Comparison of ENCODE assay signal across 26 cellular contexts in the genomic region with DNA sequence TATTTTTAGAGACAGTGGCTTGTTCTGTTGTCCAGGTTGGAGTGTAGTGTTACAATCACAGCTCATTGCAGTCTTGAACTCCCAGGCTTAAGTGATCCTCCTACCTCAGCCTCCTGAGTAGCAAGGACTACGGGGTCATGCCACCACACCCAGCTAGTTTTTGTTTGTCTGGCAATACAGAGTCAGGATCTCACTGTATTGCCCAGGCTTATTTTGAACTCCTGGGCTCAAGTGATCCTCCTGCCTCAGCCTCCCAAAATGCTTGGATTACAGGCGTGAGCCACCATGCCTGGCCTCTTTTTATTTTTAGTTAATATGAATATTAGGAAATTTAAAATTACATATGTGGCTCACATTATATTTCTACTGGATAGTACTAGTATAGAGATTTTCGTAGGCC.
"Had no signal": no experiment of that assay in that cellular context is flagged by ENCODE, and none has a peak within 500 bp of the region (broad histone marks: within the 10 kb centered on the region; RNA-seq: fewer than 3 reads in every experiment).

No MANE protein-coding gene starts in this region.

- H3K9me3 ChIP-seq: adrenal gland, MG63 had no signal

- H3K36me3 Mint-ChIP-seq: IgD-negative memory B cell had no signal

- H3K27me3 Mint-ChIP-seq: activated CD4-positive, alpha-beta memory T cell treated with anti-CD3 and anti-CD28 coated beads, Interleukin-2, amount 10 ng/mL, durations not matched to agents 7 days and 5 days; activated CD4-positive, alpha-beta T cell treated with anti-CD3 and anti-CD28 coated beads for 36 hours; activated naive CD8-positive, alpha-beta T cell treated with anti-CD3 and anti-CD28 coated beads for 36 hours; IgD-negative memory B cell had no signal

- H3K4me2 ChIP-seq: KMS-11 had no signal

- H3K27me3 ChIP-seq: adrenal gland, MG63 had no signal

- H3K4me3 Mint-ChIP-seq: activated CD4-positive, alpha-beta memory T cell treated with anti-CD3 and anti-CD28 coated beads, Interleukin-2, amount 10 ng/mL, durations not matched to agents 7 days and 5 days; activated CD4-positive, alpha-beta T cell treated with anti-CD3 and anti-CD28 coated beads for 36 hours; activated naive CD4-positive, alpha-beta T cell treated with anti-CD3 and anti-CD28 coated beads for 36 hours; activated naive CD8-positive, alpha-beta T cell treated with anti-CD3 and anti-CD28 coated beads for 36 hours had no signal

- DNase-seq: activated CD4-positive, alpha-beta memory T cell treated with anti-CD3 and anti-CD28 coated beads, Interleukin-2, amount 10 ng/mL, durations not matched to agents 7 days and 5 days; activated CD4-positive, alpha-beta T cell treated with anti-CD3 and anti-CD28 coated beads for 36 hours; activated CD4-positive, alpha-beta T cell treated with anti-CD3 and anti-CD28 coated beads, Interleukin-2, amount 50 U/mL, for 1 hour; activated CD8-positive, alpha-beta memory T cell treated with anti-CD3 and anti-CD28 coated beads, Interleukin-2, amount 50 U/mL, for 48 hours; activated gamma-delta T cell; activated naive CD4-positive, alpha-beta T cell treated with anti-CD3 and anti-CD28 coated beads for 36 hours; activated naive CD8-positive, alpha-beta T cell treated with anti-CD3 and anti-CD28 coated beads for 36 hours; activated T-cell treated with anti-CD3 and anti-CD28 coated beads, Interleukin-2, amount 50 U/mL, for 1 hour; adrenal gland; anterior cingulate cortex; central memory CD4-positive, alpha-beta T cell; MG63; MV-4-11; NCI-H1092 treated with DMSO at 0.1 percent for 48 hours; NCI-H1417 treated with DMSO at 0.1 percent for 48 hours; NCI-H1694 treated with DMSO at 0.1 percent for 48 hours; NCI-H2029 treated with DMSO at 0.1 percent for 48 hours; NCI-H510A treated with DMSO at 0.1 percent for 48 hours; NCI-H69; NK-92 treated with Interleukin-12 subunit alpha and Interleukin-12 subunit beta, amount 100 ng/mL, for 24 hours; PC-3; SIG-M5; T-helper 2 cell; T1000 had no signal

- ATAC-seq: activated CD4-positive, alpha-beta T cell treated with anti-CD3 and anti-CD28 coated beads for 36 hours; PC-3 had no signal

- H3K4me3 ChIP-seq: adrenal gland, MG63 had no signal

- H3K27ac ChIP-seq: adrenal gland, KMS-11 had no signal

- H3K9ac ChIP-seq: KMS-11 had no signal

- H3K27ac Mint-ChIP-seq: activated CD4-positive, alpha-beta memory T cell treated with anti-CD3 and anti-CD28 coated beads, Interleukin-2, amount 10 ng/mL, durations not matched to agents 7 days and 5 days; activated CD4-positive, alpha-beta T cell treated with anti-CD3 and anti-CD28 coated beads for 36 hours; activated naive CD4-positive, alpha-beta T cell treated with anti-CD3 and anti-CD28 coated beads for 36 hours; activated naive CD8-positive, alpha-beta T cell treated with anti-CD3 and anti-CD28 coated beads for 36 hours had no signal
